8 cellular contexts compared by ENCODE assay signal in genomic region chr9:105413486-105414068, GRCh38. TPM values are rescaled to one million over a fixed set of nuclear protein-coding genes. Genes with fewer than 3 reads are reported as not detected.
DNase-seq lines count a peak whose midpoint lies in the region; ATAC-seq, FAIRE-seq and TF ChIP-seq lines count a peak whose summit lies in the region.

No MANE protein-coding gene starts in this region.

- FAIRE-seq in bronchial epithelial cell (lab: Jason Lieb, UNC) = no peak

- POLR2A ChIA-PET in activated CD4-positive, alpha-beta T cell treated with anti-CD3 and anti-CD28 coated beads for 36 hours (lab: Charles Lee) = no interaction called here

- H3K9me3 ChIP-seq in neural cell (ENCODE audit: low read length) = no peaks in the 10 kb centered on the region

- peaks cover 10% of the 10 kb centered on the region for H3K9me3 Mint-ChIP-seq in activated CD4-positive, alpha-beta T cell treated with anti-CD3 and anti-CD28 coated beads for 36 hours (ENCODE audit: low read depth)
- H3K9me3 Mint-ChIP-seq in activated naive CD4-positive, alpha-beta T cell treated with anti-CD3 and anti-CD28 coated beads, Interleukin-2, amount 50 U/mL, for 72 hours = peaks cover 10 to 15% of the 10 kb centered on the region in 2 donors

- DNase-seq in DMS53 (lab: John Stamatoyannopoulos, UW) (peak; percentile 49), M059J (ENCODE audit: low read depth) (peak; percentile 58), bronchial epithelial cell (ENCODE audit: low read depth) (peak; percentile 49), T-helper 2 cell (no peak)
- DNase-seq in activated CD4-positive, alpha-beta T cell treated with anti-CD3 and anti-CD28 coated beads for 36 hours = no peak
- no peak for DNase-seq in activated naive CD4-positive, alpha-beta T cell treated with anti-CD3 and anti-CD28 coated beads, Interleukin-2, amount 50 U/mL, for 72 hours (ENCODE audit: low spot score in 2 of 2)

- TF ChIP-seq CTCF in bronchial epithelial cell (IDR thresholded peaks at IDR 0.05; ENCODE audit: insufficient read depth, low read length, severe bottlenecking) (peak; percentile 41), neural cell (IDR thresholded peaks at IDR 0.05; ENCODE audit: poor library complexity, severe bottlenecking) (peak; percentile 34)

- no peaks in the 10 kb centered on the region for H3K9me2 ChIP-seq in neural cell (ENCODE audit: insufficient read depth, low read length)

- no peaks in the 10 kb centered on the region for H4K20me1 ChIP-seq in neural cell (ENCODE audit: insufficient read depth)

- H3K4me1 Mint-ChIP-seq in activated CD4-positive, alpha-beta T cell treated with anti-CD3 and anti-CD28 coated beads for 36 hours = no peaks in the 10 kb centered on the region

- H3K9ac ChIP-seq in neural cell (ENCODE audit: low read length) = no peak overlapping the region

- no peaks in the 10 kb centered on the region for H3K36me3 ChIP-seq in bronchial epithelial cell (ENCODE audit: control insufficient read depth, insufficient read depth, low read length)
- H3K36me3 ChIP-seq in neural cell (ENCODE audit: insufficient read depth, low read length) = no peaks in the 10 kb centered on the region

- H3K4me2 ChIP-seq in neural cell (ENCODE audit: low read length) = no peak overlapping the region

- no peak overlapping the region for H3K27ac Mint-ChIP-seq in activated CD4-positive, alpha-beta T cell treated with anti-CD3 and anti-CD28 coated beads for 36 hours
- no peak overlapping the region for H3K27ac Mint-ChIP-seq in activated naive CD4-positive, alpha-beta T cell treated with anti-CD3 and anti-CD28 coated beads, Interleukin-2, amount 50 U/mL, for 72 hours

- no peak for TF ChIP-seq RAD21 in neural cell (conservative IDR thresholded peaks at IDR 0.05)

- H2AFZ ChIP-seq in neural cell (ENCODE audit: low read depth, low read length) = no peak overlapping the region

- H3K79me2 ChIP-seq in neural cell (replicated peaks; ENCODE audit: insufficient read depth, low read length) = no peaks in the 10 kb centered on the region

- no peak overlapping the region for H3K4me3 Mint-ChIP-seq in activated CD4-positive, alpha-beta T cell treated with anti-CD3 and anti-CD28 coated beads for 36 hours

- no peaks in the 10 kb centered on the region for H3K36me3 Mint-ChIP-seq in activated CD4-positive, alpha-beta T cell treated with anti-CD3 and anti-CD28 coated beads for 36 hours (ENCODE audit: low read depth)
- peaks cover 8 to 12% of the 10 kb centered on the region in 2 donors for H3K36me3 Mint-ChIP-seq in activated naive CD4-positive, alpha-beta T cell treated with anti-CD3 and anti-CD28 coated beads, Interleukin-2, amount 50 U/mL, for 72 hours

- H3K27ac ChIP-seq in neural cell (ENCODE audit: low read length) = no peak overlapping the region

- no peak for ATAC-seq in activated CD4-positive, alpha-beta T cell treated with anti-CD3 and anti-CD28 coated beads for 36 hours
- ATAC-seq in activated naive CD4-positive, alpha-beta T cell treated with anti-CD3 and anti-CD28 coated beads, Interleukin-2, amount 50 U/mL, for 72 hours = no peak
- ATAC-seq in HG02623 (IDR thresholded peaks at IDR 0.05; ENCODE audit: unreplicated experiment) = no peak

- peaks cover 46% of the 10 kb centered on the region for H3K27me3 Mint-ChIP-seq in activated CD4-positive, alpha-beta T cell treated with anti-CD3 and anti-CD28 coated beads for 36 hours

- H3F3A ChIP-seq in neural cell (ENCODE audit: insufficient read depth, low read length, poor library complexity, severe bottlenecking) = no peaks in the 10 kb centered on the region

- intact Hi-C loops in activated CD4-positive, alpha-beta T cell treated with anti-CD3 and anti-CD28 coated beads for 36 hours (cut with DNase I, micrococcal nuclease) = loop anchor here (2.0 to 10.0 kb wide), 3 partner anchors 169 to 629 kb away; partner anchors contain the start of gene SLC44A1 (in 1 of the 2)

- no peak for TF ChIP-seq EP300 in neural cell (conservative IDR thresholded peaks at IDR 0.05; ENCODE audit: poor library complexity, severe bottlenecking)

- H3K4me3 ChIP-seq in bronchial epithelial cell (ENCODE audit: low read depth, low read length) (no peak overlapping the region), neural cell (ENCODE audit: low read length) (no peak overlapping the region)

- H3K27me3 ChIP-seq in bronchial epithelial cell (ENCODE audit: control insufficient read depth, insufficient read depth, low read length) (no peaks in the 10 kb centered on the region), neural cell (ENCODE audit: insufficient read depth, low read depth, low read length) (no peaks in the 10 kb centered on the region)

- CTCF ChIA-PET in activated CD4-positive, alpha-beta T cell treated with anti-CD3 and anti-CD28 coated beads for 36 hours (lab: Charles Lee) = interaction anchor here (0.7 to 0.9 kb wide), 2 partner anchors 207 to 633 kb away, joined by 3 to 4 read pairs; no protein-coding TSS in a partner anchor

TF ChIP-seq in neural cell, 6 proteins besides CTCF, POLR2A, EP300 and RAD21:
- no peak for TF ChIP-seq TAF1 (IDR thresholded peaks at IDR 0.05; ENCODE audit: low read depth)
- TF ChIP-seq SMC3 (conservative IDR thresholded peaks at IDR 0.05; ENCODE audit: poor library complexity) = peak; percentile 53

RNA-seq across cellular contexts. Expression of gene FSD1L, which starts 34.3 kb away (rescaled TPM):
- 1.1 and 2.3 TPM in 2 replicates for total RNA-seq in M059J (2014; rRNA removed; shearing (Covaris generic))
- total RNA-seq in bronchial epithelial cell = 2.4 and 4.2 TPM in 2 replicates
- polyA plus RNA-seq in neural cell = 38.5 and 42.8 TPM in 2 replicates
- 85.5 and 106 TPM in 2 replicates for polyA minus RNA-seq in neural cell
- 1 to 10 TPM; 2.4 to 3.0 TPM for total RNA-seq in activated CD4-positive, alpha-beta T cell treated with anti-CD3 and anti-CD28 coated beads for 36 hours
- total RNA-seq in activated naive CD4-positive, alpha-beta T cell treated with anti-CD3 and anti-CD28 coated beads, Interleukin-2, amount 50 U/mL, for 72 hours = 1 to 10 TPM in 1 of 2 donors, under 1 TPM in 1; 0.61 to 3.9 TPM

Comparison
In these comparisons a context has a peak if more than half of its experiments do, and no peak if none do; other contexts are left out.
1. DNase-seq: peak in DMS53 (single experiment), M059J (single experiment) and bronchial epithelial cell (single experiment); none in activated CD4-positive, alpha-beta T cell treated with anti-CD3 and anti-CD28 coated beads for 36 hours (single experiment), activated naive CD4-positive, alpha-beta T cell treated with anti-CD3 and anti-CD28 coated beads, Interleukin-2, amount 50 U/mL, for 72 hours (0 of 2) and T-helper 2 cell (0 of 5).